5 cellular contexts compared by ENCODE assay signal in the genomic region with DNA sequence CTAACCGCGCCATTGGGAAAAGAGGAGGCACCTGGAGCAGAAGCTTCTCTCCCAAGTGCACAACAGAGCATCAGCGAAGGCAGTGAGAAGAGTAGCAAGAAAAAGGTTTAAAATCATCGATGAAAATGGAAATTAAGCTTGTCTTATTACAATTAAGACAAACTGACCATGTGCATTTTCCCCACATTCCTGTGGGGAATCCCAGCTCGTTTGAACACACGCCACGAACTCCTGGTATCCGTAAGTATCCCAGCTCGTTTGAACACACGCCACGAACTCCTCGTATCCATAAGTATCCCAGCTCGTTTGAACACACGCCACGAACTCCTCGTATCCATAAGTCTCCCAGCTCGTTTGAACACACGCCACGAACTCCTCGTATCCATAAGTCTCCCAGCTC.
DNase-seq lines count a peak whose midpoint lies in the region; TF ChIP-seq lines count a peak whose summit lies in the region.
"Not testable (repeated sequence)": the region's sequence is repeated elsewhere in the genome, so short reads cannot be mapped to it uniquely, and the experiment has no call there.

No MANE protein-coding gene starts in this region.

- H3K4me2 ChIP-seq in SK-N-SH: not testable (repeated sequence)
- H3K4me2 ChIP-seq in fibroblast of lung (ENCODE audit: extremely low read depth, insufficient read depth, low read length): peak overlapping the region; percentile 67

- peak; percentile 20 for DNase-seq in EH (ENCODE audit: low read depth)
- peak; percentile 25 for DNase-seq in SK-N-SH
- peak; percentile 8 for DNase-seq in esophagus muscularis mucosa (ENCODE audit: extremely low spot score)
- DNase-seq in fibroblast of lung (ENCODE audit: low read depth in 2 of 2): peak; percentile 7 to 23
- peak; percentile 3 for DNase-seq in iPS-NIHi7 (ENCODE audit: extremely low spot score)

- H3F3A ChIP-seq in SK-N-SH (replicated peaks; ENCODE audit: insufficient read depth): not testable (repeated sequence)

- not testable (repeated sequence) for H3K36me3 ChIP-seq in SK-N-SH (replicated peaks in 1 of 2; ENCODE audit: control insufficient read depth in 1 of 2, insufficient read depth in 2 of 2, low read length in 1 of 2); esophagus muscularis mucosa; fibroblast of lung (ENCODE audit: control insufficient read depth, insufficient read depth, low read length)

- not testable (repeated sequence) for H4K20me1 ChIP-seq in SK-N-SH (ENCODE audit: insufficient read depth); fibroblast of lung (ENCODE audit: control insufficient read depth, extremely low read depth, insufficient read depth, low read length)

- not testable (repeated sequence) for TF ChIP-seq CTCF in SK-N-SH (IDR thresholded peaks at IDR 0.05); esophagus muscularis mucosa (IDR thresholded peaks at IDR 0.05); fibroblast of lung (conservative IDR thresholded peaks at IDR 0.05 in 1 of 2, IDR thresholded peaks at IDR 0.05 in 1 of 2; ENCODE audit: low read depth in 1 of 2, low read length in 2 of 2)

- CTCF ChIA-PET in SK-N-SH (lab: Yijun Ruan, JAX): interaction anchor here (1.2 kb wide), 1 partner anchor 19 kb away, joined by 4 read pairs; no protein-coding TSS in a partner anchor

- not testable (repeated sequence) for H3K27me3 ChIP-seq in SK-N-SH (ENCODE audit: insufficient read depth); esophagus muscularis mucosa; fibroblast of lung (ENCODE audit: control insufficient read depth, insufficient read depth, low read length)

- not testable (repeated sequence) for H2AFZ ChIP-seq in SK-N-SH (ENCODE audit: low read depth); fibroblast of lung (ENCODE audit: low read length)

- not testable (repeated sequence) for H3K79me2 ChIP-seq in SK-N-SH (ENCODE audit: insufficient read depth); fibroblast of lung (ENCODE audit: control insufficient read depth, insufficient read depth, low read length)

- POLR2A ChIA-PET in SK-N-SH (lab: Yijun Ruan, JAX): not testable (repeated sequence)

- not testable (repeated sequence) for TF ChIP-seq EP300 in SK-N-SH (IDR thresholded peaks at IDR 0.05; ENCODE audit: borderline replicate concordance in 1 of 2, low read depth in 1 of 2, low read length in 1 of 2); esophagus muscularis mucosa (IDR thresholded peaks at IDR 0.05)

- TF ChIP-seq RAD21 in SK-N-SH (IDR thresholded peaks at IDR 0.05; ENCODE audit: low read length): not testable (repeated sequence)

- 86% methylated on average over 20 of the region's 20 CpGs for WGBS in SK-N-SH (ENCODE audit: low lambda C conversion rate)
- whole genome bisulfite sequencing in esophagus muscularis mucosa: 90% methylated on average over 20 of the region's 20 CpGs

- H3K9me2 ChIP-seq in SK-N-SH: not testable (repeated sequence)

- not testable (repeated sequence) for H3K9me3 ChIP-seq in SK-N-SH; esophagus muscularis mucosa; fibroblast of lung (ENCODE audit: control insufficient read depth, insufficient read depth, low read depth, low read length)

- not testable (repeated sequence) for H3K4me1 ChIP-seq in SK-N-SH (ENCODE audit: control insufficient read depth in 1 of 2, insufficient read depth in 2 of 2, low read depth in 1 of 2, low read length in 1 of 2)
- H3K4me1 ChIP-seq in esophagus muscularis mucosa (peaks cover 0 to 15% (median 10%) of the 10 kb centered on the region in 4 donors), fibroblast of lung (ENCODE audit: control insufficient read depth, extremely low read depth, insufficient read depth, low read length) (peaks cover 12% of the 10 kb centered on the region)

- H3K27ac ChIP-seq in SK-N-SH (ENCODE audit: low read depth in 2 of 2, low read length in 1 of 2); esophagus muscularis mucosa (replicated peaks in 1 of 4); fibroblast of lung (ENCODE audit: insufficient read depth, low read length): not testable (repeated sequence)

- H3K4me3 ChIP-seq in SK-N-SH (ENCODE audit: low read depth in 2 of 2, low read length in 1 of 2); esophagus muscularis mucosa; fibroblast of lung (replicated peaks in 1 of 4; ENCODE audit: control extremely low read depth in 1 of 4, insufficient read depth in 1 of 4, low read depth in 3 of 4, low read length in 4 of 4): not testable (repeated sequence)

- intact Hi-C loops in esophagus muscularis mucosa (cut with DNase I): not testable (repeated sequence)

- TF ChIP-seq POLR2A in esophagus muscularis mucosa (IDR thresholded peaks at IDR 0.05; ENCODE audit: low read depth): not testable (repeated sequence)

- not testable (repeated sequence) for H3K9ac ChIP-seq in SK-N-SH; fibroblast of lung (ENCODE audit: insufficient read depth, low read length)
